ENCODE assay signal across 8 cellular contexts in the genomic region with DNA sequence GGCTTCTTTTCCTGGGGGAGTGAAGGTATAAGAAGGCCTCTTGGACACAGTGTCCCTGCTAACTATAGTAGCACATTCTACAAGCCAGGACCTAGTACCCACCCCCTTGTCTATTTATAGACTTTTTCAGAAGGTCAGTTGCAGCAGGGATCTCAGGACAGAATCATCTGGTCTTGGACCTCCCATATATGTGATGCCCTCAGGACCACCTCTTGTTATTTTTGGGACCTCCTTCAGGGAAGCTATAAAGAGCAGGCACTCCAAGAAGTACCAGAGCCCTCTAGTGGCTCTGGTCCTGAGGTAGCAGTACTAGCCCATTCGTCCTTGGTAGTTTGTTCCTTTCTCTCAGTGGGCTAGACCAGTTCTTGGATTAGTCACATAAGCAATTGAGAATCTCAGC. TPM values are rescaled to one million over a fixed set of nuclear protein-coding genes. Genes with fewer than 3 reads are reported as not detected.
DNase-seq lines count a peak whose midpoint lies in the region; ATAC-seq and TF ChIP-seq lines count a peak whose summit lies in the region.

No MANE protein-coding gene starts in this region.

- no peaks in the 10 kb centered on the region for H3K79me2 ChIP-seq in OCI-LY7 (ENCODE audit: insufficient read depth, low read depth, low read length)

- BruUV-seq in OCI-LY7 (replicated peaks; lab: Mats Ljungman, UMichigan): no TSS peak

- H2AFZ ChIP-seq in OCI-LY7 (ENCODE audit: low read length): no peak overlapping the region

- no peaks in the 10 kb centered on the region for H3K9me3 ChIP-seq in OCI-LY7 (ENCODE audit: low read length)
- H3K9me3 ChIP-seq in stomach smooth muscle (ENCODE audit: control insufficient read depth in 2 of 2, low read length in 2 of 2): no peaks in the 10 kb centered on the region

- no peaks in the 10 kb centered on the region for H4K20me1 ChIP-seq in OCI-LY7 (ENCODE audit: insufficient read depth, low read length)

- no peak for TF ChIP-seq POLR2A in GM18505 (IDR thresholded peaks at IDR 0.05; ENCODE audit: borderline replicate concordance, extremely low read depth, insufficient read depth, insufficient read length)

- no peak overlapping the region for H3K4me3 Mint-ChIP-seq in activated T-cell treated with anti-CD3 and anti-CD28 coated beads, Interleukin-2, amount 50 U/mL, for 24 hours

- H3K4me3 ChIP-seq in OCI-LY7 (ENCODE audit: low read depth, low read length, poor library complexity, severe bottlenecking): no peak overlapping the region
- no peak overlapping the region for H3K4me3 ChIP-seq in fibroblast of the aortic adventitia (ENCODE audit: low read depth, low read length)
- H3K4me3 ChIP-seq in stomach smooth muscle (ENCODE audit: low read length in 2 of 2): no peak overlapping the region

- TF ChIP-seq CTCF in OCI-LY7 (conservative IDR thresholded peaks at IDR 0.05; ENCODE audit: low read length) (peak; percentile 82), fibroblast of the aortic adventitia (IDR thresholded peaks at IDR 0.05; ENCODE audit: insufficient read depth, low read length) (peak; percentile 55)

- intact Hi-C loops in OCI-LY7 (cut with micrococcal nuclease; ENCODE audit: unreplicated experiment): no loop called here

- H3K27ac ChIP-seq in OCI-LY7 (ENCODE audit: low read depth, low read length, poor library complexity, severe bottlenecking) (no peak overlapping the region), stomach smooth muscle (ENCODE audit: low read length) (peak overlapping the region; percentile 18)

- DNase-seq in activated T-cell treated with anti-CD3 and anti-CD28 coated beads, Interleukin-2, amount 50 U/mL, for 24 hours: no peak
- no peak for DNase-seq in activated T-cell treated with anti-CD3 and anti-CD28 coated beads, Interleukin-2, amount 50 U/mL, for 48 hours
- peak; percentile 51 for DNase-seq in OCI-LY7 (ENCODE audit: low spot score)
- peak; percentile 34 for DNase-seq in fibroblast of the aortic adventitia (ENCODE audit: low read depth)
- no peak for DNase-seq in GM19238 (ENCODE audit: insufficient read length, low spot score)

- POLR2A ChIA-PET in OCI-LY7 (lab: Charles Lee): no interaction called here

- no peak for ATAC-seq in GM19351 (IDR thresholded peaks at IDR 0.05; ENCODE audit: unreplicated experiment)
- no peak for ATAC-seq in GM18505 (IDR thresholded peaks at IDR 0.05; ENCODE audit: unreplicated experiment)

- H3K27me3 ChIP-seq in stomach smooth muscle (ENCODE audit: control insufficient read depth in 1 of 2, insufficient read depth in 2 of 2, low read length in 2 of 2): no peaks in the 10 kb centered on the region

- H3K9me3 Mint-ChIP-seq in activated T-cell treated with anti-CD3 and anti-CD28 coated beads, Interleukin-2, amount 50 U/mL, for 24 hours: no peaks in the 10 kb centered on the region

- no peak overlapping the region for H3K4me2 ChIP-seq in OCI-LY7 (ENCODE audit: low read length)

- H3K4me1 ChIP-seq in OCI-LY7 (ENCODE audit: insufficient read depth, low read length, poor library complexity, severe bottlenecking): peaks cover 12% of the 10 kb centered on the region
- peaks cover 19% of the 10 kb centered on the region for H3K4me1 ChIP-seq in stomach smooth muscle (ENCODE audit: control insufficient read depth, insufficient read depth, low read length)

- H3K27ac Mint-ChIP-seq in activated T-cell treated with anti-CD3 and anti-CD28 coated beads, Interleukin-2, amount 50 U/mL, for 24 hours: peak overlapping the region; percentile 83

- peaks cover 21% of the 10 kb centered on the region for H3K4me1 Mint-ChIP-seq in activated T-cell treated with anti-CD3 and anti-CD28 coated beads, Interleukin-2, amount 50 U/mL, for 24 hours (ENCODE audit: low read depth)

- H3K36me3 ChIP-seq in OCI-LY7 (ENCODE audit: insufficient read depth, low read length) (peaks cover 63% of the 10 kb centered on the region), stomach smooth muscle (ENCODE audit: control insufficient read depth in 2 of 2, insufficient read depth in 2 of 2, low read length in 2 of 2) (peaks cover 38 to 42% of the 10 kb centered on the region in 2 donors)

- H3K36me3 Mint-ChIP-seq in activated T-cell treated with anti-CD3 and anti-CD28 coated beads, Interleukin-2, amount 50 U/mL, for 24 hours (ENCODE audit: low read depth): peaks cover 77% of the 10 kb centered on the region

- peak overlapping the region in 1 of 2 donors; percentile 16 for H3K9ac ChIP-seq in stomach smooth muscle (ENCODE audit: low read length in 2 of 2)

- H3K27me3 Mint-ChIP-seq in activated T-cell treated with anti-CD3 and anti-CD28 coated beads, Interleukin-2, amount 50 U/mL, for 24 hours: no peaks in the 10 kb centered on the region

- H3K9me2 ChIP-seq in OCI-LY7 (ENCODE audit: insufficient read depth, low read length): no peaks in the 10 kb centered on the region

- CTCF ChIA-PET in OCI-LY7 (lab: Charles Lee; ENCODE audit: unreplicated experiment): no interaction called here

RNA-seq across cellular contexts. Expression of gene COQ10A, which starts 4.3 kb away (rescaled TPM):
- total RNA-seq in OCI-LY7 (2014; rRNA removed; shearing (Covaris generic)): 15.8 and 22.1 TPM in 2 replicates
- total RNA-seq in OCI-LY7 (2022) (20.6 and 28.9 TPM in 2 replicates), fibroblast of the aortic adventitia (ENCODE audit: low replicate concordance) (5.1 and 8.0 TPM in 2 replicates)

RNA-seq across cellular contexts. Expression of gene ANKRD52, which starts 12.8 kb away (rescaled TPM):
- total RNA-seq in OCI-LY7 (2014; rRNA removed; shearing (Covaris generic)): 7.0 and 11.7 TPM in 2 replicates
- 35.0 and 35.6 TPM in 2 replicates for total RNA-seq in OCI-LY7 (2022)
- total RNA-seq in fibroblast of the aortic adventitia (ENCODE audit: low replicate concordance): 8.7 and 20.0 TPM in 2 replicates

RNA-seq across cellular contexts. Expression of gene CS, which starts 29.1 kb away (rescaled TPM):
- total RNA-seq in OCI-LY7 (2014; rRNA removed; shearing (Covaris generic)): 150 and 154 TPM in 2 replicates
- total RNA-seq in OCI-LY7 (2022) (262 and 281 TPM in 2 replicates), fibroblast of the aortic adventitia (ENCODE audit: low replicate concordance) (40.9 and 117 TPM in 2 replicates)

RNA-seq across cellular contexts. Expression of gene SLC39A5, which starts 41.2 kb away (rescaled TPM):
- total RNA-seq in OCI-LY7 (2014; rRNA removed; shearing (Covaris generic)): 0.76 and 2.5 TPM in 2 replicates
- total RNA-seq in OCI-LY7 (2022) (1.2 and 1.4 TPM in 2 replicates), fibroblast of the aortic adventitia (ENCODE audit: low replicate concordance) (0.18 TPM in 1 of 2 replicates, not detected in the other)

RNA-seq across cellular contexts. Expression of gene CNPY2, which starts 44.8 kb away (rescaled TPM):
- total RNA-seq in OCI-LY7 (2014; rRNA removed; shearing (Covaris generic)): 62.8 and 75.5 TPM in 2 replicates
- 80.2 and 85.5 TPM in 2 replicates for total RNA-seq in OCI-LY7 (2022)
- 76.1 and 120 TPM in 2 replicates for total RNA-seq in fibroblast of the aortic adventitia (ENCODE audit: low replicate concordance)

Comparison
In these comparisons a context has a peak if more than half of its experiments do, and no peak if none do; other contexts are left out.
1. DNase-seq: peak in OCI-LY7 (single experiment) and fibroblast of the aortic adventitia (single experiment); none in activated T-cell treated with anti-CD3 and anti-CD28 coated beads, Interleukin-2, amount 50 U/mL, for 24 hours (single experiment), activated T-cell treated with anti-CD3 and anti-CD28 coated beads, Interleukin-2, amount 50 U/mL, for 48 hours (0 of 2) and GM19238 (single experiment).